In the genomic region with DNA sequence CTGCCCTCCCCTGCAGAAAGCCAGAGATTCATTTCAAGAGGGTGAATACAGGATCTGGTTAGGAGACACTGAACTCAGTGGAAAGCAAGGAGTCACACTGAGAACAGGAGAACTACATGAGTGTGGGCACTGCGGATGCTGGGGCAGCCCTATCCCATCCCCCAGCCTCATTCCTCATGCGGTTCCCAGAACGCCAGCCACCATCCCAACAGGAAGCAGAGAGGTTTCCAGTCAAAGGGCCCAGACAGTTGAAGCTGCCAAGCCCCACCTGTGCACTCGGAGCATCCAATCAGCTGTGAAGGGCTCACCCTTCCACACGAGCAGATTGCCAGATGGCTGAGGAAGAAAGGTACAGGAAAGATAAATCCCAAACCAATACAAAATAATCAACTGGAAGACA, we compare ENCODE assay signal across 1 cellular context.
TF ChIP-seq lines count a peak whose summit lies in the region.

No MANE protein-coding gene starts in this region.

TF ChIP-seq in SK-N-SH, 30 proteins besides CTCF, POLR2A, EP300 and RAD21 (continued from another document):
- TF ChIP-seq, protein P1, sequence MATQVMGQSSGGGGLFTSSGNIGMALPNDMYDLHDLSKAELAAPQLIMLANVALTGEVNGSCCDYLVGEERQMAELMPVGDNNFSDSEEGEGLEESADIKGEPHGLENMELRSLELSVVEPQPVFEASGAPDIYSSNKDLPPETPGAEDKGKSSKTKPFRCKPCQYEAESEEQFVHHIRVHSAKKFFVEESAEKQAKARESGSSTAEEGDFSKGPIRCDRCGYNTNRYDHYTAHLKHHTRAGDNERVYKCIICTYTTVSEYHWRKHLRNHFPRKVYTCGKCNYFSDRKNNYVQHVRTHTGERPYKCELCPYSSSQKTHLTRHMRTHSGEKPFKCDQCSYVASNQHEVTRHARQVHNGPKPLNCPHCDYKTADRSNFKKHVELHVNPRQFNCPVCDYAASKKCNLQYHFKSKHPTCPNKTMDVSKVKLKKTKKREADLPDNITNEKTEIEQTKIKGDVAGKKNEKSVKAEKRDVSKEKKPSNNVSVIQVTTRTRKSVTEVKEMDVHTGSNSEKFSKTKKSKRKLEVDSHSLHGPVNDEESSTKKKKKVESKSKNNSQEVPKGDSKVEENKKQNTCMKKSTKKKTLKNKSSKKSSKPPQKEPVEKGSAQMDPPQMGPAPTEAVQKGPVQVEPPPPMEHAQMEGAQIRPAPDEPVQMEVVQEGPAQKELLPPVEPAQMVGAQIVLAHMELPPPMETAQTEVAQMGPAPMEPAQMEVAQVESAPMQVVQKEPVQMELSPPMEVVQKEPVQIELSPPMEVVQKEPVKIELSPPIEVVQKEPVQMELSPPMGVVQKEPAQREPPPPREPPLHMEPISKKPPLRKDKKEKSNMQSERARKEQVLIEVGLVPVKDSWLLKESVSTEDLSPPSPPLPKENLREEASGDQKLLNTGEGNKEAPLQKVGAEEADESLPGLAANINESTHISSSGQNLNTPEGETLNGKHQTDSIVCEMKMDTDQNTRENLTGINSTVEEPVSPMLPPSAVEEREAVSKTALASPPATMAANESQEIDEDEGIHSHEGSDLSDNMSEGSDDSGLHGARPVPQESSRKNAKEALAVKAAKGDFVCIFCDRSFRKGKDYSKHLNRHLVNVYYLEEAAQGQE (IDR thresholded peaks at IDR 0.05; ENCODE audit: low read depth, low read length): no peak
- TF ChIP-seq MXI1 (IDR thresholded peaks at IDR 0.05; ENCODE audit: low read depth, low read length): no peak
TF ChIP-seq in SK-N-SH: peak in this region for 0.
